8 cellular contexts compared by ENCODE assay signal in genomic region chr1:183185941-183186490, GRCh38. TPM values are rescaled to one million over a fixed set of nuclear protein-coding genes. Genes with fewer than 3 reads are reported as not detected.
DNase-seq lines count a peak whose midpoint lies in the region; ATAC-seq and TF ChIP-seq lines count a peak whose summit lies in the region.

LAMC2 (plus strand) TSS chr1:183186264; CDS start chr1:183186353, 89 bp downstream.

- H3K4me3 ChIP-seq in PC-9 (peak within 1 kb of the TSS; percentile 75), esophagus squamous epithelium (peak within 1 kb of the TSS; percentile 47 to 67 (median 54)), neural progenitor cell (peak within 1 kb of the TSS; percentile 59)
- no peak within 1 kb of the TSS for H3K4me3 ChIP-seq in effector memory CD4-positive, alpha-beta T cell (ENCODE audit: insufficient read depth, low read depth, low read length, poor library complexity, severe bottlenecking)

- no peaks in the 10 kb centered on the region for H3K27me3 ChIP-seq in PC-9 (ENCODE audit: insufficient read depth, low read depth)
- no peaks in the 10 kb centered on the region for H3K27me3 ChIP-seq in esophagus squamous epithelium
- H3K27me3 ChIP-seq in neural progenitor cell = peaks cover 42% of the 10 kb centered on the region
- no peaks in the 10 kb centered on the region for H3K27me3 ChIP-seq in effector memory CD4-positive, alpha-beta T cell (replicated peaks; ENCODE audit: control insufficient read depth, insufficient read depth, low read length, poor library complexity, severe bottlenecking)

- H3K27ac ChIP-seq in PC-9 (peak within 1 kb of the TSS; percentile 85), esophagus squamous epithelium (peak within 1 kb of the TSS; percentile 82 to 87 (median 86)), neural progenitor cell (no peak within 1 kb of the TSS)
- no peak within 1 kb of the TSS for H3K27ac ChIP-seq in effector memory CD4-positive, alpha-beta T cell (ENCODE audit: insufficient read depth, low read length, poor library complexity, severe bottlenecking)

- in situ Hi-C loops in GM13976 (cut with MboI; ENCODE audit: low sequenced_read_pairs, unreplicated experiment) = no loop called here

- POLR2A ChIA-PET in PC-9 (lab: Charles Lee; ENCODE audit: unreplicated experiment) = interaction anchor here (0.5 to 0.6 kb wide), 2 partner anchors 37 to 195 kb away, joined by 3 to 4 read pairs; no protein-coding TSS in a partner anchor

- H3K9me3 Mint-ChIP-seq in neural progenitor cell = no peaks in the 10 kb centered on the region

- H3K9ac ChIP-seq in neural progenitor cell = no peak within 1 kb of the TSS

- H3K9me3 ChIP-seq in PC-9 (ENCODE audit: insufficient read depth, low read depth) (no peaks in the 10 kb centered on the region), esophagus squamous epithelium (no peaks in the 10 kb centered on the region), neural progenitor cell (ENCODE audit: low read depth) (no peaks in the 10 kb centered on the region)
- H3K9me3 ChIP-seq in effector memory CD4-positive, alpha-beta T cell (ENCODE audit: control insufficient read depth, low read length) = no peaks in the 10 kb centered on the region

- H3K79me2 ChIP-seq in PC-9 (ENCODE audit: low read depth) (peaks cover 46% of the 10 kb centered on the region), neural progenitor cell (ENCODE audit: low read depth) (no peaks in the 10 kb centered on the region)

- no peaks in the 10 kb centered on the region for H3K9me2 ChIP-seq in PC-9 (ENCODE audit: insufficient read depth)

- no peak within 1 kb of the TSS for H3K27ac Mint-ChIP-seq in neural progenitor cell

- H3K4me3 Mint-ChIP-seq in neural progenitor cell = peak within 1 kb of the TSS; percentile 80

- no TSS peak for BruUV-seq in PC-9 (replicated peaks; lab: Mats Ljungman, UMichigan)

- peak within 1 kb of the TSS; percentile 80 for H2AFZ ChIP-seq in PC-9
- H2AFZ ChIP-seq in neural progenitor cell (replicated peaks) = peak within 1 kb of the TSS; percentile 99

- H3F3A ChIP-seq in PC-9 (ENCODE audit: insufficient read depth, low read depth) (peaks cover 27% of the 10 kb centered on the region), neural progenitor cell (ENCODE audit: low read depth) (no peaks in the 10 kb centered on the region)

- H3K4me2 ChIP-seq in PC-9 = peak within 1 kb of the TSS; percentile 83
- peak within 1 kb of the TSS; percentile 82 for H3K4me2 ChIP-seq in neural progenitor cell

- peak; percentile 40 for DNase-seq in GM13976 (ENCODE audit: low spot score)
- DNase-seq in PC-9 = peak; percentile 89 to 98
- no peak for DNase-seq in esophagus squamous epithelium (lab: John Stamatoyannopoulos, UW)
- peak; percentile 75 for DNase-seq in neural progenitor cell (ENCODE audit: low spot score)
- no peak for DNase-seq in effector memory CD4-positive, alpha-beta T cell
- no peak for DNase-seq in SK-N-DZ (ENCODE audit: low spot score)
- DNase-seq in NCI-H128 (lab: John Stamatoyannopoulos, UW; ENCODE audit: unreplicated experiment) = no peak

- peaks cover 7% of the 10 kb centered on the region for H3K4me1 Mint-ChIP-seq in neural progenitor cell

- H3K36me3 ChIP-seq in PC-9 (ENCODE audit: low read depth) = no peaks in the 10 kb centered on the region
- no peaks in the 10 kb centered on the region for H3K36me3 ChIP-seq in esophagus squamous epithelium
- H3K36me3 ChIP-seq in neural progenitor cell = no peaks in the 10 kb centered on the region
- H3K36me3 ChIP-seq in effector memory CD4-positive, alpha-beta T cell (ENCODE audit: control insufficient read depth, insufficient read depth, low read length) = no peaks in the 10 kb centered on the region

- CTCF ChIA-PET in PC-9 (lab: Charles Lee) = interaction anchor here (0.9 kb wide), 1 partner anchor 164 kb away, joined by 3 read pairs; no protein-coding TSS in a partner anchor

- intact Hi-C loops in PC-9 (cut with micrococcal nuclease; ENCODE audit: unreplicated experiment) = loop anchor here (1.0 to 2.0 kb wide), 5 partner anchors 26 to 224 kb away; no protein-coding TSS in a partner anchor
- intact Hi-C loops in esophagus squamous epithelium (cut with DNase I) = no loop called here

- no peak for TF ChIP-seq CTCF in GM13976 (IDR thresholded peaks at IDR 0.05; ENCODE audit: borderline replicate concordance, control extremely low read depth, extremely low read depth, insufficient read depth, missing control alignments)
- peak; percentile 63 for TF ChIP-seq CTCF in PC-9 (conservative IDR thresholded peaks at IDR 0.05)
- TF ChIP-seq CTCF in esophagus squamous epithelium (IDR thresholded peaks at IDR 0.05) = peak in 5 of 6 experiments; percentile 25 to 62 (median 43)
- peak; percentile 38 for TF ChIP-seq CTCF in neural progenitor cell (IDR thresholded peaks at IDR 0.05)

- H4K20me1 ChIP-seq in PC-9 (ENCODE audit: insufficient read depth) = no peaks in the 10 kb centered on the region
- no peaks in the 10 kb centered on the region for H4K20me1 ChIP-seq in neural progenitor cell (ENCODE audit: low read depth)

- no peaks in the 10 kb centered on the region for H3K36me3 Mint-ChIP-seq in neural progenitor cell

- H3K27me3 Mint-ChIP-seq in neural progenitor cell (ENCODE audit: insufficient read depth, low read depth) = peaks cover 7% of the 10 kb centered on the region

- ATAC-seq in GM21390 (IDR thresholded peaks at IDR 0.05; ENCODE audit: unreplicated experiment) = no peak

- TF ChIP-seq POLR2A in esophagus squamous epithelium (IDR thresholded peaks at IDR 0.05) = peak in 3 of 4 donors; percentile 37 to 56 (median 45)

- 6 to 38% methylated on average over 15 to 21 of the region's 30 CpGs for WGBS in esophagus squamous epithelium, 2 donors

- H3K4me1 ChIP-seq in PC-9 (replicated peaks; ENCODE audit: insufficient read depth) = peaks cover 42% of the 10 kb centered on the region
- peaks cover 0 to 39% (median 0%) of the 10 kb centered on the region in 3 donors for H3K4me1 ChIP-seq in esophagus squamous epithelium
- no peaks in the 10 kb centered on the region for H3K4me1 ChIP-seq in neural progenitor cell
- H3K4me1 ChIP-seq in effector memory CD4-positive, alpha-beta T cell (ENCODE audit: control insufficient read depth, insufficient read depth, low read length, poor library complexity, severe bottlenecking) = no peaks in the 10 kb centered on the region

RNA-seq across cellular contexts. Expression of gene LAMC2, which starts in this region (rescaled TPM):
- total RNA-seq in PC-9 (2021) (105 and 109 TPM in 2 replicates), esophagus squamous epithelium (10 to 100 TPM in 3 of 4 donors, 1 to 10 TPM in 1; 9.4 to 17.4 (median 15.9) TPM), neural progenitor cell (ENCODE audit: low replicate concordance) (0.36 and 0.46 TPM in 2 replicates)
- polyA plus RNA-seq in SK-N-DZ (2014; cell fraction: cytosol; rRNA removed) = 0.03 TPM in 1 of 2 replicates, not detected in the other
- not detected in 2 replicates for polyA plus RNA-seq in SK-N-DZ (2014; cell fraction: nucleus; rRNA removed)

Comparison
In these comparisons a context has a peak if more than half of its experiments do, and no peak if none do; other contexts are left out.
1. Peak in DNase-seq, H3K4me3 ChIP-seq and H3K4me2 ChIP-seq in neural progenitor cell; RNA of the gene not detected or under 1 TPM.
2. DNase-seq: peak in GM13976 (single experiment) and PC-9 (2 of 2); none in esophagus squamous epithelium (single experiment), effector memory CD4-positive, alpha-beta T cell (0 of 3), SK-N-DZ (single experiment) and NCI-H128 (single experiment).
3. H3K27ac ChIP-seq: peak in PC-9 (single experiment) and esophagus squamous epithelium (4 of 4); none in neural progenitor cell (single experiment) and effector memory CD4-positive, alpha-beta T cell (single experiment).